ENCODE assay signal across 1 cellular context in the genomic region with DNA sequence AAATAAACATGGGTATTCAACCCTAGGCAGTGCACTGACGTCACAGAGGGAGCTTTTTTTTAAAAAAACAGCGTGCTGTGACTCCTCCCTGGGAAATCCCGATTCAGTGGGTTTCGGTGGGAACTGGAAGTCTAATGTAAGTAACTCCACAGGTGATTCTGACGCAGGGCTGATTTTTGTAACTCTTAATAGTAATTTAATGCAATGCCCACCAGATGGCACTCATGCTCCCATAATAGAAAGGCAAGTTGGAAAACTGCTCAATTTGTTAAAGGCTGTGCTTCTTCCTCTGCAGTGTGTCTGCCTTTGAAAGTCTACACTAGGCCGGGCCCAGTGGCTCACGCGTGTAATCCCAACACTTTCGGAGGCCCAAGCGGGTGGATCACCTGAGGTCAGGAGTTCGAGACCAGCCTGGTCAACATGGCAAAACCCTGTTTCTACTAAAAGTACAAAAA.
TF ChIP-seq lines count a peak whose summit lies in the region.

No MANE protein-coding gene starts in this region.

TF ChIP-seq in IMR-90, 13 proteins besides CTCF, POLR2A, EP300 and RAD21:
- peak; percentile 85 for TF ChIP-seq SMC3 (IDR thresholded peaks at IDR 0.05; ENCODE audit: low read depth, low read length)
- TF ChIP-seq NFE2L2 (IDR thresholded peaks at IDR 0.05; ENCODE audit: low read depth, low read length) = no peak
TF ChIP-seq in IMR-90: peak in this region for 1.
